ENCODE assay signal across 11 cellular contexts in genomic region chr6:17972074-17972966, GRCh38. TPM values are rescaled to one million over a fixed set of nuclear protein-coding genes. Genes with fewer than 3 reads are reported as not detected.
DNase-seq lines count a peak whose midpoint lies in the region; ATAC-seq and TF ChIP-seq lines count a peak whose summit lies in the region.
"Had no signal": no experiment of that assay in that cellular context is flagged by ENCODE, and none has a peak within 500 bp of the region (broad histone marks: within the 10 kb centered on the region; RNA-seq: fewer than 3 reads in every experiment).

No MANE protein-coding gene starts in this region.

- no peak overlapping the region for H3K4me3 Mint-ChIP-seq in type B pancreatic cell

- no peaks in the 10 kb centered on the region for H3K27me3 ChIP-seq in ectodermal cell (ENCODE audit: control insufficient read depth, insufficient read depth, low read length, poor library complexity, severe bottlenecking)
- no peaks in the 10 kb centered on the region for H3K27me3 ChIP-seq in mesenchymal stem cell (ENCODE audit: control insufficient read depth in 1 of 2, insufficient read depth in 1 of 2, low read length in 2 of 2)
- H3K27me3 ChIP-seq: MG63 had no signal

- no peaks in the 10 kb centered on the region for H3K9me3 Mint-ChIP-seq in type B pancreatic cell

- no peak overlapping the region for H4K91ac ChIP-seq in mesenchymal stem cell (ENCODE audit: low read length)

- peaks cover 33% of the 10 kb centered on the region for H3K79me1 ChIP-seq in mesenchymal stem cell (replicated peaks; ENCODE audit: low read length, poor library complexity, severe bottlenecking)

- no peak overlapping the region for H2BK12ac ChIP-seq in mesenchymal stem cell (ENCODE audit: low read length in 2 of 2)

- no peak overlapping the region for H3K4me3 ChIP-seq in ectodermal cell (ENCODE audit: insufficient read depth, low read depth, low read length)
- H3K4me3 ChIP-seq in mesenchymal stem cell (ENCODE audit: insufficient read depth in 1 of 2, low read depth in 1 of 2, low read length in 2 of 2) = peak overlapping the region in 1 of 2 experiments; percentile 11
- H3K4me3 ChIP-seq: MG63 had no signal

- no peak overlapping the region for H2AK5ac ChIP-seq in mesenchymal stem cell (ENCODE audit: low read length, severe bottlenecking)

- H3K27me3 Mint-ChIP-seq in type B pancreatic cell = no peaks in the 10 kb centered on the region

- peak overlapping the region in 1 of 2 experiments; percentile 51 for H3K4ac ChIP-seq in mesenchymal stem cell (ENCODE audit: low read depth in 1 of 2, low read length in 2 of 2)

- no peak overlapping the region for H2BK120ac ChIP-seq in mesenchymal stem cell (ENCODE audit: low read depth, low read length)

- H2BK5ac ChIP-seq in mesenchymal stem cell (ENCODE audit: low read depth, low read length, poor library complexity, severe bottlenecking) = no peak overlapping the region

- DNase-seq in OCI-M1 (lab: John Stamatoyannopoulos, UW) (peak; percentile 68), mesenchymal stem cell (no peak), type B pancreatic cell (ENCODE audit: extremely low spot score, unreplicated experiment) (no peak), cerebellar cortex (ENCODE audit: low spot score) (no peak)
- no peak for DNase-seq in activated CD4-positive, alpha-beta T cell treated with anti-CD3 and anti-CD28 coated beads, Interleukin-2, amount 50 U/mL, for 4 hours
- no peak for DNase-seq in activated CD4-positive, alpha-beta T cell treated with anti-CD3 and anti-CD28 coated beads, Interleukin-2, amount 50 U/mL, for 1 hour
- DNase-seq: activated CD4-positive, CD25-positive, alpha-beta regulatory T cell; DMS 273 treated with DMSO at 0.1 percent for 48 hours had no signal

- H3K4me2 ChIP-seq in mesenchymal stem cell (ENCODE audit: low read length, poor library complexity, severe bottlenecking) = no peak overlapping the region

- no peaks in the 10 kb centered on the region for H3K9me3 ChIP-seq in ectodermal cell (ENCODE audit: control insufficient read depth, low read length)
- H3K9me3 ChIP-seq in mesenchymal stem cell (ENCODE audit: control insufficient read depth, low read length) = no peaks in the 10 kb centered on the region
- H3K9me3 ChIP-seq: MG63 had no signal

- H2AFZ ChIP-seq in mesenchymal stem cell (ENCODE audit: low read depth, low read length) = no peak overlapping the region

- no peak overlapping the region for H3K18ac ChIP-seq in mesenchymal stem cell (ENCODE audit: low read depth in 1 of 2, low read length in 2 of 2)

- peak overlapping the region; percentile 85 for H3K9ac ChIP-seq in mesenchymal stem cell (ENCODE audit: low read length)

- TF ChIP-seq CTCF in type B pancreatic cell (conservative IDR thresholded peaks at IDR 0.05) = no peak

- no peak overlapping the region for H3K14ac ChIP-seq in mesenchymal stem cell (ENCODE audit: low read length in 2 of 2)

- H3K36me3 ChIP-seq in ectodermal cell (ENCODE audit: control insufficient read depth, insufficient read depth, low read length) = no peaks in the 10 kb centered on the region
- peaks cover 7% of the 10 kb centered on the region in 2 experiments for H3K36me3 ChIP-seq in mesenchymal stem cell (ENCODE audit: control insufficient read depth in 1 of 2, insufficient read depth in 2 of 2, low read depth in 1 of 2, low read length in 2 of 2)
- H3K36me3 ChIP-seq: MG63 had no signal

- no peak overlapping the region for H3K23ac ChIP-seq in mesenchymal stem cell (ENCODE audit: low read length in 2 of 2)

- peaks cover 11% of the 10 kb centered on the region for H3K4me1 ChIP-seq in ectodermal cell (ENCODE audit: control insufficient read depth, insufficient read depth, low read length)
- peaks cover 9% of the 10 kb centered on the region for H3K4me1 ChIP-seq in mesenchymal stem cell (ENCODE audit: control insufficient read depth, insufficient read depth, low read depth, low read length)

- H3K27ac ChIP-seq in ectodermal cell (ENCODE audit: insufficient read depth, low read depth, low read length, poor library complexity, severe bottlenecking) (peak overlapping the region; percentile 26), mesenchymal stem cell (ENCODE audit: low read length, poor library complexity, severe bottlenecking) (no peak overlapping the region)

- peaks cover 22% of the 10 kb centered on the region for H3K4me1 Mint-ChIP-seq in type B pancreatic cell (ENCODE audit: unreplicated experiment)

- H4K8ac ChIP-seq in mesenchymal stem cell (ENCODE audit: low read length) = no peak overlapping the region

- H2BK15ac ChIP-seq in mesenchymal stem cell (ENCODE audit: low read depth, poor library complexity, severe bottlenecking) = no peak overlapping the region

- peak overlapping the region; percentile 21 for H3K27ac Mint-ChIP-seq in type B pancreatic cell

- H3K36me3 Mint-ChIP-seq in type B pancreatic cell = peaks cover 8% of the 10 kb centered on the region

- ATAC-seq in GM19324 (IDR thresholded peaks at IDR 0.05; ENCODE audit: low FRiP score, unreplicated experiment) = no peak

- 82 to 88% methylated on average over 7 of the region's 7 CpGs for WGBS in ectodermal cell, 2 experiments
- 75% methylated on average over 6 of the region's 7 CpGs for WGBS in mesenchymal stem cell

RNA-seq across cellular contexts. Expression of gene KIF13A, which starts 15.1 kb away (rescaled TPM):
- 19.0 TPM for polyA plus RNA-seq in ectodermal cell (2013, experiment 1 of 4)
- polyA plus RNA-seq in ectodermal cell (2013, experiment 2 of 4) = 16.7 TPM
- polyA plus RNA-seq in ectodermal cell (2013, experiment 3 of 4) = 13.4 TPM
- 17.6 TPM for polyA plus RNA-seq in ectodermal cell (2013, experiment 4 of 4)
- polyA plus RNA-seq in mesenchymal stem cell (2013, experiment 1 of 2) = 34.7 TPM
- polyA plus RNA-seq in mesenchymal stem cell (2013, experiment 2 of 2) = 33.3 TPM
- 36.9 and 40.1 TPM in 2 replicates for total RNA-seq in type B pancreatic cell (ENCODE audit: low replicate concordance)
